Comparison of ENCODE assay signal across 15 cellular contexts in genomic region chr1:40976952-40977690, GRCh38. TPM values are rescaled to one million over a fixed set of nuclear protein-coding genes. Genes with fewer than 3 reads are reported as not detected.
DNase-seq lines count a peak whose midpoint lies in the region; ATAC-seq and TF ChIP-seq lines count a peak whose summit lies in the region.
"Had no signal": no experiment of that assay in that cellular context is flagged by ENCODE, and none has a peak within 500 bp of the region (broad histone marks: within the 10 kb centered on the region; RNA-seq: fewer than 3 reads in every experiment).

No MANE protein-coding gene starts in this region.

- H3K18ac ChIP-seq in trophoblast cell (ENCODE audit: low read length) (no peak overlapping the region), neuronal stem cell (ENCODE audit: low read length) (no peak overlapping the region)

- H3K27ac ChIP-seq in trophoblast cell (ENCODE audit: low read depth, low read length) (peak overlapping the region; percentile 84), left lung (no peak overlapping the region), neuronal stem cell (replicated peaks; ENCODE audit: low read length) (no peak overlapping the region)

- no peak overlapping the region for H4K12ac ChIP-seq in trophoblast cell (ENCODE audit: low read depth, low read length)

- no peak overlapping the region for H3K4me2 ChIP-seq in trophoblast cell (ENCODE audit: low read length)
- no peak overlapping the region for H3K4me2 ChIP-seq in neuronal stem cell (ENCODE audit: insufficient read depth, low read length, poor library complexity, severe bottlenecking)

- no peak overlapping the region for H4K8ac ChIP-seq in trophoblast cell (ENCODE audit: low read depth, low read length)
- no peak overlapping the region for H4K8ac ChIP-seq in neuronal stem cell (ENCODE audit: low read depth, low read length)

- H3K23ac ChIP-seq in trophoblast cell (ENCODE audit: low read length) (no peak overlapping the region), neuronal stem cell (ENCODE audit: low read depth, low read length, poor library complexity) (no peak overlapping the region)

- H2BK15ac ChIP-seq in neuronal stem cell (ENCODE audit: low read length), result no peak overlapping the region

- H2BK120ac ChIP-seq in trophoblast cell (ENCODE audit: insufficient read depth, low read length, poor library complexity) (no peak overlapping the region), neuronal stem cell (ENCODE audit: low read depth, low read length) (no peak overlapping the region)

- H3K36me3 ChIP-seq in trophoblast cell (ENCODE audit: control insufficient read depth in 1 of 2, insufficient read depth in 2 of 2, low read length in 2 of 2), result no peaks in the 10 kb centered on the region
- H3K36me3 ChIP-seq in left lung, result no peaks in the 10 kb centered on the region
- H3K36me3 ChIP-seq in neuronal stem cell (replicated peaks in 1 of 2; ENCODE audit: control insufficient read depth in 2 of 2, insufficient read depth in 2 of 2, low read length in 2 of 2), result peaks cover 0 to 14% of the 10 kb centered on the region in 2 donors
- H3K36me3 ChIP-seq: sigmoid colon had no signal

- ATAC-seq in SK-N-SH treated with all-trans-retinoic acid at 6 μM for 48 hours, result peak; percentile 12; the same call in 2 of the 3 replicates
- ATAC-seq in left ventricle myocardium superior, result no peak
- no peak for ATAC-seq in left lung
- ATAC-seq: left cardiac atrium, PC-3 had no signal

- DNase-seq in GM03348 (ENCODE audit: low spot score) (peak; percentile 39), fibroblast of gingiva (ENCODE audit: low read depth) (peak; percentile 66), trophoblast cell (peak; percentile 82 to 97), left ventricle myocardium superior (no peak), left lung (no peak), NCI-H82 (lab: John Stamatoyannopoulos, UW) (no peak), neuronal stem cell (ENCODE audit: low spot score) (no peak)
- DNase-seq: activated T-cell treated with anti-CD3 and anti-CD28 coated beads, Interleukin-2, amount 50 U/mL, for 48 hours; head of caudate nucleus; left cardiac atrium; NCI-H1092; NCI-H510A; PC-3; sigmoid colon had no signal

- H3K9ac ChIP-seq in trophoblast cell (ENCODE audit: low read length), result no peak overlapping the region
- H3K9ac ChIP-seq in neuronal stem cell (ENCODE audit: low read depth, low read length, poor library complexity), result no peak overlapping the region

- H2BK5ac ChIP-seq in trophoblast cell (ENCODE audit: low read depth, low read length, poor library complexity) (peak overlapping the region; percentile 62), neuronal stem cell (ENCODE audit: low read length) (no peak overlapping the region)

- no peak overlapping the region for H3K14ac ChIP-seq in trophoblast cell (ENCODE audit: low read length)
- no peak overlapping the region for H3K14ac ChIP-seq in neuronal stem cell (ENCODE audit: low read length)

- H3K27me3 ChIP-seq in trophoblast cell (ENCODE audit: insufficient read depth, low read length) (no peaks in the 10 kb centered on the region), left lung (no peaks in the 10 kb centered on the region), neuronal stem cell (ENCODE audit: control insufficient read depth in 3 of 3, insufficient read depth in 3 of 3, low read depth in 1 of 3, low read length in 3 of 3) (no peaks in the 10 kb centered on the region)
- H3K27me3 ChIP-seq: sigmoid colon had no signal

- H3K4me1 ChIP-seq in trophoblast cell (ENCODE audit: control insufficient read depth in 1 of 2, insufficient read depth in 2 of 2, low read length in 2 of 2) (peaks cover 20 to 26% of the 10 kb centered on the region in 2 experiments), left lung (peaks cover 12 to 27% of the 10 kb centered on the region in 2 donors), neuronal stem cell (ENCODE audit: control insufficient read depth in 2 of 2, insufficient read depth in 1 of 2, low read depth in 1 of 2, low read length in 2 of 2) (peaks cover 6 to 12% of the 10 kb centered on the region in 2 donors)

- H2BK12ac ChIP-seq in trophoblast cell (ENCODE audit: low read length) (no peak overlapping the region), neuronal stem cell (ENCODE audit: low read length) (no peak overlapping the region)

- H3K9me3 ChIP-seq in trophoblast cell (ENCODE audit: insufficient read depth, low read depth, low read length) (no peaks in the 10 kb centered on the region), left lung (no peaks in the 10 kb centered on the region), neuronal stem cell (replicated peaks in 1 of 2; ENCODE audit: control insufficient read depth in 2 of 2, insufficient read depth in 1 of 2, low read depth in 1 of 2, low read length in 2 of 2) (no peaks in the 10 kb centered on the region)
- H3K9me3 ChIP-seq: sigmoid colon had no signal

- WGBS in trophoblast cell (ENCODE audit: extremely low coverage, insufficient coverage, insufficient read length), result no CpG with 5 or more reads among the region's 5 CpGs
- WGBS in neuronal stem cell (ENCODE audit: extremely low coverage in 2 of 2, insufficient read length in 2 of 2, insufficient replicate concordance in 1 of 2), 2 donors, result no CpG with 5 or more reads among the region's 5 CpGs

- H3K4me3 ChIP-seq in trophoblast cell (ENCODE audit: low read depth, low read length) (no peak overlapping the region), left lung (no peak overlapping the region), neuronal stem cell (ENCODE audit: low read length in 2 of 2) (no peak overlapping the region)
- H3K4me3 ChIP-seq: sigmoid colon had no signal

- no peak overlapping the region for H3K4ac ChIP-seq in trophoblast cell (ENCODE audit: low read depth, low read length)
- H3K4ac ChIP-seq in neuronal stem cell (ENCODE audit: low read length), result no peak overlapping the region

- no peak for TF ChIP-seq CTCF in left lung (IDR thresholded peaks at IDR 0.05)

- H2AK5ac ChIP-seq in trophoblast cell (ENCODE audit: low read length) (no peak overlapping the region), neuronal stem cell (ENCODE audit: low read depth, low read length) (no peak overlapping the region)

- H4K91ac ChIP-seq in trophoblast cell (ENCODE audit: low read depth, low read length), result peak overlapping the region; percentile 57
- H4K91ac ChIP-seq in neuronal stem cell (ENCODE audit: low read depth, low read length, poor library complexity), result no peak overlapping the region

- H2AFZ ChIP-seq in trophoblast cell (ENCODE audit: insufficient read depth, low read length, poor library complexity) (no peak overlapping the region), neuronal stem cell (ENCODE audit: low read length) (no peak overlapping the region)

- H3K79me1 ChIP-seq in trophoblast cell (ENCODE audit: low read length) (peaks cover 32% of the 10 kb centered on the region), neuronal stem cell (ENCODE audit: low read depth, low read length) (no peaks in the 10 kb centered on the region)

- H3K79me2 ChIP-seq in trophoblast cell (ENCODE audit: control insufficient read depth, insufficient read depth, low read length, poor library complexity), result peaks cover 18% of the 10 kb centered on the region

- intact Hi-C loops in left ventricle myocardium superior (cut with micrococcal nuclease), result no loop called here
- intact Hi-C loops in left lung (cut with DNase I), result no loop called here

TF ChIP-seq in SK-N-SH treated with all-trans-retinoic acid at 6 μM for 48 hours, 23 proteins besides CTCF, POLR2A, EP300 and RAD21:
- no peak for TF ChIP-seq PPARA (CRISPR knock-in tag; IDR thresholded peaks at IDR 0.05; ENCODE audit: borderline replicate concordance)
- TF ChIP-seq ZFP30 (CRISPR knock-in tag; IDR thresholded peaks at IDR 0.05), result no peak
- TF ChIP-seq ZNF8 (CRISPR knock-in tag; IDR thresholded peaks at IDR 0.05), result no peak
- TF ChIP-seq BACH2 (CRISPR knock-in tag; IDR thresholded peaks at IDR 0.05; ENCODE audit: borderline replicate concordance), result no peak
- no peak for TF ChIP-seq SNAI2 (CRISPR knock-in tag; IDR thresholded peaks at IDR 0.05)
- TF ChIP-seq POU6F1 (CRISPR knock-in tag; IDR thresholded peaks at IDR 0.05; ENCODE audit: borderline replicate concordance, low read depth), result no peak
- TF ChIP-seq ZC3H10 (CRISPR knock-in tag; IDR thresholded peaks at IDR 0.05), result no peak
- no peak for TF ChIP-seq GLIS3 (CRISPR knock-in tag; IDR thresholded peaks at IDR 0.05)
- no peak for TF ChIP-seq ZFP3 (CRISPR knock-in tag; IDR thresholded peaks at IDR 0.05)
- TF ChIP-seq ISL1 (CRISPR knock-in tag; IDR thresholded peaks at IDR 0.05), result no peak

RNA-seq across cellular contexts. Expression of gene CTPS1, which starts 2.4 kb away (rescaled TPM):
- 47.2 and 52.9 TPM in 2 replicates for polyA plus RNA-seq in trophoblast cell (2013)
- total RNA-seq in left ventricle myocardium superior (6.7 TPM), left lung (10 to 100 TPM; 20.7 to 39.5 TPM)
- 53.2 TPM for polyA plus RNA-seq in neuronal stem cell (2013, experiment 1 of 2)
- polyA plus RNA-seq in neuronal stem cell (2013, experiment 2 of 2), result 53.4 TPM

RNA-seq across cellular contexts. Expression of gene SLFNL1, which starts 44.4 kb away (rescaled TPM):
- 0.05 and 0.08 TPM in 2 replicates for polyA plus RNA-seq in trophoblast cell (2013)
- total RNA-seq in left ventricle myocardium superior, result 0.37 TPM
- 1 to 10 TPM in 1 of 2 donors, under 1 TPM in 1; 0.79 to 4.9 TPM for total RNA-seq in left lung
- polyA plus RNA-seq in neuronal stem cell (2013, experiment 1 of 2), result 0.07 TPM
- polyA plus RNA-seq in neuronal stem cell (2013, experiment 2 of 2), result 0.01 TPM

Comparison
In these comparisons a context has a peak if more than half of its experiments do, and no peak if none do; other contexts are left out.
1. DNase-seq: peak in GM03348 (single experiment), fibroblast of gingiva (single experiment) and trophoblast cell (2 of 2); none in left ventricle myocardium superior (single experiment), left lung (0 of 2), NCI-H82 (single experiment) and neuronal stem cell (single experiment).